1 cellular context compared by ENCODE assay signal in genomic region chr9:128916745-128917144, GRCh38.
TF ChIP-seq lines count a peak whose summit lies in the region.

No MANE protein-coding gene starts in this region.

TF ChIP-seq in IMR-90, 13 proteins besides CTCF, POLR2A, EP300 and RAD21 (continued from another document):
- TF ChIP-seq, protein P1, sequence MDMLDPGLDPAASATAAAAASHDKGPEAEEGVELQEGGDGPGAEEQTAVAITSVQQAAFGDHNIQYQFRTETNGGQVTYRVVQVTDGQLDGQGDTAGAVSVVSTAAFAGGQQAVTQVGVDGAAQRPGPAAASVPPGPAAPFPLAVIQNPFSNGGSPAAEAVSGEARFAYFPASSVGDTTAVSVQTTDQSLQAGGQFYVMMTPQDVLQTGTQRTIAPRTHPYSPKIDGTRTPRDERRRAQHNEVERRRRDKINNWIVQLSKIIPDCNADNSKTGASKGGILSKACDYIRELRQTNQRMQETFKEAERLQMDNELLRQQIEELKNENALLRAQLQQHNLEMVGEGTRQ (IDR thresholded peaks at IDR 0.05; ENCODE audit: low read depth, low read length): no peak
- TF ChIP-seq FOS (IDR thresholded peaks at IDR 0.05; ENCODE audit: low read depth, low read length) (no peak), BHLHE40 (IDR thresholded peaks at IDR 0.05; ENCODE audit: low read depth, low read length) (no peak), RFX5 (IDR thresholded peaks at IDR 0.05; ENCODE audit: low read depth, low read length) (no peak), RCOR1 (IDR thresholded peaks at IDR 0.05; ENCODE audit: insufficient replicate concordance, low read length) (no peak), MAFK (IDR thresholded peaks at IDR 0.05; ENCODE audit: low read depth, low read length) (no peak)
- TF ChIP-seq, protein P2, sequence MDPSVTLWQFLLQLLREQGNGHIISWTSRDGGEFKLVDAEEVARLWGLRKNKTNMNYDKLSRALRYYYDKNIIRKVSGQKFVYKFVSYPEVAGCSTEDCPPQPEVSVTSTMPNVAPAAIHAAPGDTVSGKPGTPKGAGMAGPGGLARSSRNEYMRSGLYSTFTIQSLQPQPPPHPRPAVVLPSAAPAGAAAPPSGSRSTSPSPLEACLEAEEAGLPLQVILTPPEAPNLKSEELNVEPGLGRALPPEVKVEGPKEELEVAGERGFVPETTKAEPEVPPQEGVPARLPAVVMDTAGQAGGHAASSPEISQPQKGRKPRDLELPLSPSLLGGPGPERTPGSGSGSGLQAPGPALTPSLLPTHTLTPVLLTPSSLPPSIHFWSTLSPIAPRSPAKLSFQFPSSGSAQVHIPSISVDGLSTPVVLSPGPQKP (IDR thresholded peaks at IDR 0.05; ENCODE audit: borderline replicate concordance, low read depth, low read length): no peak
